In genomic region chr9:82354260-82354659, GRCh38 we compare ENCODE assay signal across 17 cellular contexts.
DNase-seq lines count a peak whose midpoint lies in the region; FAIRE-seq and TF ChIP-seq lines count a peak whose summit lies in the region.
"Had no signal": no experiment of that assay in that cellular context is flagged by ENCODE, and none has a peak within 500 bp of the region (broad histone marks: within the 10 kb centered on the region; RNA-seq: fewer than 3 reads in every experiment).

No MANE protein-coding gene starts in this region.

- H3K9me3 ChIP-seq in adipocyte (ENCODE audit: control insufficient read depth, low read length): peaks cover under 1% of the 10 kb centered on the region
- H3K9me3 ChIP-seq: Caco-2 had no signal

- H3K4me3 ChIP-seq in adipocyte (ENCODE audit: low read length): no peak overlapping the region
- no peak overlapping the region for H3K4me3 ChIP-seq in lower leg skin (ENCODE audit: low read depth, poor library complexity, severe bottlenecking)
- H3K4me3 ChIP-seq: heart left ventricle, skin epidermis had no signal

- intact Hi-C loops in lower leg skin (cut with DNase I; ENCODE audit: low total_unique reads): no loop called here

- no peaks in the 10 kb centered on the region for H3K27me3 ChIP-seq in adipocyte (replicated peaks; ENCODE audit: control insufficient read depth, insufficient read depth, low read length)
- H3K27me3 ChIP-seq: heart left ventricle had no signal

- TF ChIP-seq POLR2A in H54 (IDR thresholded peaks at IDR 0.05; ENCODE audit: low read depth, low read length) (no peak), lower leg skin (IDR thresholded peaks at IDR 0.05) (no peak)

- no peak for TF ChIP-seq CTCF in lower leg skin (IDR thresholded peaks at IDR 0.05)

- peak; percentile 89 for FAIRE-seq in H54 (lab: Jason Lieb, UNC)

- WGBS in lower leg skin, 2 donors: 60 to 62% methylated on average over 2 of the region's 2 CpGs

- no peaks in the 10 kb centered on the region for H3K36me3 ChIP-seq in adipocyte (ENCODE audit: control insufficient read depth, insufficient read depth, low read length, severe bottlenecking)
- H3K36me3 ChIP-seq: heart left ventricle had no signal

- no peak overlapping the region for H3K9ac ChIP-seq in adipocyte (ENCODE audit: low read length)

- DNase-seq in H54 (ENCODE audit: insufficient read length, low spot score): peak; percentile 68
- DNase-seq in adipocyte (ENCODE audit: low read depth): peak; percentile 64
- peak; percentile 64 for DNase-seq in fibroblast of peridontal ligament (ENCODE audit: extremely low read depth)
- DNase-seq in stromal cell of bone marrow (ENCODE audit: low read depth): peak; percentile 80
- DNase-seq in stimulated activated CD4-positive, alpha-beta T cell treated with anti-CD3 and anti-CD28 coated beads, Interleukin-4, amount 100 ng/mL, for 1 hour: no peak
- DNase-seq in lower leg skin (ENCODE audit: low spot score in 2 of 2): no peak
- no peak for DNase-seq in SKM-1 treated with dmso at 0.1 percent for 144 hours (lab: John Stamatoyannopoulos, UW; ENCODE audit: unreplicated experiment)
- DNase-seq: activated CD8-positive, alpha-beta memory T cell treated with anti-CD3 and anti-CD28 coated beads, Interleukin-2, amount 50 U/mL, for 48 hours; activated naive CD8-positive, alpha-beta T cell treated with anti-CD3 and anti-CD28 coated beads for 36 hours; Caco-2; heart left ventricle; left ventricle myocardium superior; MV-4-11; NCI-H2227 treated with DMSO at 0.1 percent for 48 hours; nephron progenitor cell; substantia nigra had no signal

- H3K4me1 ChIP-seq in adipocyte (ENCODE audit: control insufficient read depth, insufficient read depth, low read length): peaks cover 6% of the 10 kb centered on the region
- H3K4me1 ChIP-seq: Caco-2, heart left ventricle had no signal

Comparison
In these comparisons a context has a peak if more than half of its experiments do, and no peak if none do; other contexts are left out.
1. DNase-seq: peak in H54 (single experiment), adipocyte (single experiment), fibroblast of peridontal ligament (single experiment) and stromal cell of bone marrow (single experiment); none in stimulated activated CD4-positive, alpha-beta T cell treated with anti-CD3 and anti-CD28 coated beads, Interleukin-4, amount 100 ng/mL, for 1 hour (single experiment), lower leg skin (0 of 2) and SKM-1 treated with dmso at 0.1 percent for 144 hours (single experiment).